In genomic region chr14:72679106-72679505, GRCh38 we compare ENCODE assay signal across 15 cellular contexts.
DNase-seq lines count a peak whose midpoint lies in the region; ATAC-seq and TF ChIP-seq lines count a peak whose summit lies in the region.
"Had no signal": no experiment of that assay in that cellular context is flagged by ENCODE, and none has a peak within 500 bp of the region (broad histone marks: within the 10 kb centered on the region; RNA-seq: fewer than 3 reads in every experiment).

No MANE protein-coding gene starts in this region.

- H3K27me3 ChIP-seq in brain microvascular endothelial cell (replicated peaks) = no peaks in the 10 kb centered on the region
- H3K27me3 ChIP-seq: esophagus squamous epithelium had no signal

- no peaks in the 10 kb centered on the region for H3K36me3 ChIP-seq in brain microvascular endothelial cell (replicated peaks)
- H3K36me3 ChIP-seq: esophagus squamous epithelium, stomach had no signal

- intact Hi-C loops in left ventricle myocardium superior (cut with micrococcal nuclease) = no loop called here

- in situ Hi-C loops in brain microvascular endothelial cell (cut with HindIII; ENCODE audit: low pct_ligation_motif_present, low sequenced_read_pairs) = no loop called here

- H3K27ac ChIP-seq in brain microvascular endothelial cell = peak overlapping the region; percentile 34
- H3K27ac ChIP-seq in substantia nigra (ENCODE audit: low read depth, low read length, poor library complexity, severe bottlenecking) = peak overlapping the region; percentile 9
- H3K27ac ChIP-seq: A549, esophagus squamous epithelium, stomach had no signal

- ATAC-seq in left ventricle myocardium superior = peak; percentile 83
- no peak for ATAC-seq in HG03460 (IDR thresholded peaks at IDR 0.05; ENCODE audit: unreplicated experiment)
- ATAC-seq: A549 had no signal

- H3K4me3 ChIP-seq in brain microvascular endothelial cell (ENCODE audit: low read depth, low read length) = no peak overlapping the region
- H3K4me3 ChIP-seq: A549, esophagus squamous epithelium, stomach had no signal

- no peak for TF ChIP-seq CTCF in brain microvascular endothelial cell (IDR thresholded peaks at IDR 0.05; ENCODE audit: low read depth, low read length, missing control alignments)

- DNase-seq in NCI-H748 (lab: John Stamatoyannopoulos, UW; ENCODE audit: unreplicated experiment) (peak; percentile 54), NCI-H748 treated with DMSO at 0.1 percent for 48 hours (lab: John Stamatoyannopoulos, UW) (no peak), brain microvascular endothelial cell (no peak), left ventricle myocardium superior (peak; percentile 55), substantia nigra (lab: John Stamatoyannopoulos, UW) (peak in 19 of 49 donors; percentile 4 to 92 (median 44)), GF-D8 (lab: John Stamatoyannopoulos, UW) (no peak), HUDEP-2 (lab: John Stamatoyannopoulos, UW; ENCODE audit: unreplicated experiment in 76 of 76) (no peak)
- DNase-seq: activated CD4-positive, alpha-beta T cell treated with anti-CD3 and anti-CD28 coated beads for 4 hours; activated naive CD8-positive, alpha-beta T cell treated with anti-CD3 and anti-CD28 coated beads, Interleukin-2, amount 10 ng/mL, durations not matched to agents 7 days and 5 days; esophagus squamous epithelium; NCI-H1436; occipital lobe; stomach had no signal

Comparison
In these comparisons a context has a peak if more than half of its experiments do, and no peak if none do; other contexts are left out.
1. DNase-seq: peak in NCI-H748 (single experiment) and left ventricle myocardium superior (single experiment); none in NCI-H748 treated with DMSO at 0.1 percent for 48 hours (single experiment), brain microvascular endothelial cell (single experiment), GF-D8 (single experiment) and HUDEP-2 (0 of 76).